13 cellular contexts compared by ENCODE assay signal in genomic region chr17:44159519-44160210, GRCh38. TPM values are rescaled to one million over a fixed set of nuclear protein-coding genes. Genes with fewer than 3 reads are reported as not detected.
DNase-seq lines count a peak whose midpoint lies in the region; ATAC-seq, FAIRE-seq and TF ChIP-seq lines count a peak whose summit lies in the region.
"Had no signal": no experiment of that assay in that cellular context is flagged by ENCODE, and none has a peak within 500 bp of the region (broad histone marks: within the 10 kb centered on the region; RNA-seq: fewer than 3 reads in every experiment).

No MANE protein-coding gene starts in this region.

- H3K27ac ChIP-seq in OCI-LY3 (ENCODE audit: low read length) (peak overlapping the region; percentile 47), GM12878 (ENCODE audit: control insufficient read depth, insufficient read depth) (peak overlapping the region; percentile 33; the same call in 1 of the 2 replicates), smooth muscle cell (ENCODE audit: low read depth) (peak overlapping the region; percentile 83), lower lobe of right lung (no peak overlapping the region)
- H3K27ac ChIP-seq: esophagus muscularis mucosa, SK-N-MC had no signal

- H3K9me3 ChIP-seq in OCI-LY3 (ENCODE audit: insufficient read depth, low read length): no peaks in the 10 kb centered on the region
- no peaks in the 10 kb centered on the region for H3K9me3 ChIP-seq in GM12878 (replicated peaks; ENCODE audit: control insufficient read depth, insufficient read depth, low read length)
- H3K9me3 ChIP-seq in smooth muscle cell (replicated peaks; ENCODE audit: low read depth): no peaks in the 10 kb centered on the region
- no peaks in the 10 kb centered on the region for H3K9me3 ChIP-seq in lower lobe of right lung
- H3K9me3 ChIP-seq: esophagus muscularis mucosa had no signal

- intact Hi-C loops in GM12878 (cut with micrococcal nuclease; ENCODE audit: unreplicated experiment): no loop called here
- intact Hi-C loops in lower lobe of right lung (cut with DNase I): no loop called here

- in situ Hi-C loops in GM12878 (cut with MboI): no loop called here

- H3K4me1 ChIP-seq in OCI-LY3 (ENCODE audit: low read length) (peaks cover 12% of the 10 kb centered on the region), GM12878 (ENCODE audit: control insufficient read depth, insufficient read depth, low read length) (peaks cover 8% of the 10 kb centered on the region; the same call in 1 of the 2 replicates), smooth muscle cell (ENCODE audit: low read depth) (peaks cover 6% of the 10 kb centered on the region), lower lobe of right lung (no peaks in the 10 kb centered on the region)
- H3K4me1 ChIP-seq: esophagus muscularis mucosa had no signal

- peaks cover 4% of the 10 kb centered on the region for H3F3A ChIP-seq in smooth muscle cell (ENCODE audit: low read depth)

- H2AFZ ChIP-seq in OCI-LY3 (ENCODE audit: low read depth, low read length) (no peak overlapping the region), GM12878 (ENCODE audit: control insufficient read depth, low read depth, low read length) (no peak overlapping the region; the same call in 1 of the 2 replicates), smooth muscle cell (ENCODE audit: low read depth) (no peak overlapping the region)

- SMC1A ChIA-PET in GM12878 (lab: Charles Lee; ENCODE audit: uncharacterized antibody, unreplicated experiment): interaction anchor here (0.8 kb wide), 1 partner anchor 105 kb away, joined by 3 read pairs; no protein-coding TSS in a partner anchor

- 71% methylated on average over 15 of the region's 15 CpGs for WGBS in GM12878 (ENCODE audit: insufficient coverage, insufficient replicate concordance, low lambda C conversion rate, missing lambda C conversion rate)
- WGBS in smooth muscle cell (ENCODE audit: low lambda C conversion rate): 37% methylated on average over 15 of the region's 15 CpGs

- H3K27me3 ChIP-seq in OCI-LY3 (ENCODE audit: low read depth, low read length): no peaks in the 10 kb centered on the region
- H3K27me3 ChIP-seq in GM12878 (replicated peaks in 1 of 2; ENCODE audit: control insufficient read depth in 2 of 2, insufficient read depth in 2 of 2, low read length in 1 of 2): no peaks in the 10 kb centered on the region
- no peaks in the 10 kb centered on the region for H3K27me3 ChIP-seq in smooth muscle cell (ENCODE audit: low read depth)
- H3K27me3 ChIP-seq in lower lobe of right lung (ENCODE audit: low read depth): no peaks in the 10 kb centered on the region
- H3K27me3 ChIP-seq: esophagus muscularis mucosa had no signal

- RAD21 ChIA-PET in GM12878 (lab: Charles Lee; ENCODE audit: unreplicated experiment): no interaction called here

- peaks cover 17% of the 10 kb centered on the region for H3K36me3 ChIP-seq in OCI-LY3 (replicated peaks; ENCODE audit: low read depth, low read length)
- peaks cover 5 to 23% of the 10 kb centered on the region in 2 experiments; a peak in 3 of 4 replicates for H3K36me3 ChIP-seq in GM12878 (ENCODE audit: control insufficient read depth in 2 of 2, insufficient read depth in 2 of 2, low read length in 1 of 2)
- H3K36me3 ChIP-seq in smooth muscle cell (ENCODE audit: low read depth): no peaks in the 10 kb centered on the region
- no peaks in the 10 kb centered on the region for H3K36me3 ChIP-seq in lower lobe of right lung

- BruUV-seq in GM12878 (replicated peaks; lab: Mats Ljungman, UMichigan): no TSS peak

- CTCF ChIA-PET in GM12878 (lab: Yijun Ruan, JAX): interaction anchor here (1.2 to 2.4 kb wide), 3 partner anchors 9 to 36 kb away, joined by 3 to 8 read pairs (median 8); partner anchors contain the start of gene HDAC5

- TF ChIP-seq CTCF in OCI-LY3 (IDR thresholded peaks at IDR 0.05; ENCODE audit: low read depth, low read length) (no peak), GM12878 (IDR thresholded peaks at IDR 0.05 in 2 of 3, conservative IDR thresholded peaks at IDR 0.05 in 1 of 3; ENCODE audit: control insufficient read depth in 2 of 3, extremely low read depth in 1 of 3, insufficient read depth in 1 of 3, low read depth in 3 of 3, low read length in 3 of 3) (no peak), smooth muscle cell (IDR thresholded peaks at IDR 0.05; ENCODE audit: borderline replicate concordance, insufficient read depth, poor library complexity, severe bottlenecking) (no peak), GM20000 (IDR thresholded peaks at IDR 0.05; ENCODE audit: extremely low read depth, missing control alignments) (no peak), lower lobe of right lung (IDR thresholded peaks at IDR 0.05) (no peak)

- H3K9ac ChIP-seq in OCI-LY3 (ENCODE audit: low read length) (no peak overlapping the region), GM12878 (ENCODE audit: control insufficient read depth, insufficient read depth, low read length) (no peak overlapping the region), smooth muscle cell (ENCODE audit: low read depth) (peak overlapping the region; percentile 43)

- TF ChIP-seq POLR2A in GM12878 (IDR thresholded peaks at IDR 0.05; ENCODE audit: low read depth, low read length): no peak

- no peak for FAIRE-seq in GM12878 (lab: Jason Lieb, UNC)

- POLR2A ChIA-PET in GM12878 (lab: Charles Lee): interaction anchor here (1.6 kb wide), 1 partner anchor 25 kb away, joined by 4 read pairs; no protein-coding TSS in a partner anchor

- H3K79me2 ChIP-seq in OCI-LY3 (ENCODE audit: low read length) (no peaks in the 10 kb centered on the region), GM12878 (ENCODE audit: control insufficient read depth, insufficient read depth, low read length) (no peaks in the 10 kb centered on the region), smooth muscle cell (ENCODE audit: low read depth) (no peaks in the 10 kb centered on the region)

- TF ChIP-seq RAD21 in GM12878 (IDR thresholded peaks at IDR 0.05; ENCODE audit: insufficient read depth, low read depth, low read length): no peak

- H3K4me2 ChIP-seq in OCI-LY3 (ENCODE audit: low read length): peak overlapping the region; percentile 20; the same call in 1 of the 2 replicates
- no peak overlapping the region for H3K4me2 ChIP-seq in GM12878 (ENCODE audit: control insufficient read depth, insufficient read depth)
- H3K4me2 ChIP-seq in smooth muscle cell: peak overlapping the region; percentile 60

- H4K20me1 ChIP-seq in OCI-LY3 (ENCODE audit: insufficient read depth, low read length): no peaks in the 10 kb centered on the region
- H4K20me1 ChIP-seq in GM12878 (ENCODE audit: control insufficient read depth, insufficient read depth): no peaks in the 10 kb centered on the region
- no peaks in the 10 kb centered on the region for H4K20me1 ChIP-seq in smooth muscle cell (ENCODE audit: low read depth)

- H3K4me3 ChIP-seq in OCI-LY3 (ENCODE audit: low read length): no peak overlapping the region
- no peak overlapping the region for H3K4me3 ChIP-seq in GM12878
- no peak overlapping the region for H3K4me3 ChIP-seq in smooth muscle cell
- H3K4me3 ChIP-seq in lower lobe of right lung: no peak overlapping the region
- H3K4me3 ChIP-seq: esophagus muscularis mucosa, SK-N-MC had no signal

- peak; percentile 29 for DNase-seq in activated CD4-positive, alpha-beta T cell treated with anti-CD3 and anti-CD28 coated beads for 48 hours
- no peak for DNase-seq in activated CD4-positive, alpha-beta T cell treated with anti-CD3 and anti-CD28 coated beads for 1 hour
- no peak for DNase-seq in GM12878 (ENCODE audit: low read depth, low spot score)
- no peak for DNase-seq in smooth muscle cell (lab: John Stamatoyannopoulos, UW; ENCODE audit: unreplicated experiment)
- DNase-seq in GM20000 (ENCODE audit: low spot score): no peak
- no peak for DNase-seq in NCI-H524 (lab: John Stamatoyannopoulos, UW)
- no peak for DNase-seq in lower lobe of right lung
- DNase-seq: left ventricle myocardium superior, NCI-H2171 treated with DMSO at 0.1 percent for 48 hours had no signal

- peak; percentile 77 for ATAC-seq in GM12878
- no peak for ATAC-seq in lower lobe of right lung
- ATAC-seq: left ventricle myocardium superior had no signal

- TF ChIP-seq EP300 in GM12878 (IDR thresholded peaks at IDR 0.05; ENCODE audit: borderline replicate concordance in 1 of 2, control insufficient read depth in 1 of 2, low read depth in 2 of 2, low read length in 2 of 2): no peak

RNA-seq across cellular contexts. Expression of gene ASB16, which starts 10.8 kb away (rescaled TPM):
- total RNA-seq in GM12878 (2013; cell fraction: nucleolus; rRNA removed): not detected in 2 replicates
- total RNA-seq in GM12878 (2014; rRNA removed) (not detected in 2 replicates), GM12878 (2014; rRNA removed; fragmentation: Illumina TruSeq; extraction: Trizol) (not detected in 2 replicates), GM12878 (2021) (0.19 and 0.23 TPM in 2 replicates), smooth muscle cell (0.09 TPM in 1 of 2 replicates, not detected in the other), lower lobe of right lung (not detected)
- 0.56 TPM for polyA plus RNA-seq in GM12878 (2011; ENCODE audit: low read depth)
- polyA plus RNA-seq in GM12878 (2011; rRNA removed) (not detected in 2 replicates), GM12878 (2014; fragmentation: Illumina TruSeq; extraction: Trizol) (not detected in 2 replicates), GM12878 (2014; fragmentation: Nextera tagmentation; extraction: Ambion mirVana) (under 1 TPM in 1 of 2 experiments, not detected in 1; 0.07 TPM), GM12878 (2014; rRNA removed) (0.11 and 1.1 TPM in 2 replicates), GM12878 (2016; fragmentation: Nextera tagmentation; extraction: Ambion mirVana) (under 1 TPM; 0.44 to 0.56 TPM), smooth muscle cell (0.28 and 0.35 TPM in 2 replicates)
- polyA plus RNA-seq in GM12878 (2011; cell fraction: cytosol; rRNA removed): 0.06 TPM in 1 of 2 replicates, not detected in the other
- 0.25 and 0.41 TPM in 2 replicates for polyA plus RNA-seq in GM12878 (2011; cell fraction: nucleus; rRNA removed)
- 0.90 and 1.5 TPM in 2 replicates for polyA plus RNA-seq in GM12878 (2012)
- polyA minus RNA-seq in GM12878 (2011; rRNA and poly(A)+ RNA removed): not detected in 2 replicates
- polyA minus RNA-seq in GM12878 (2011; cell fraction: cytosol; rRNA and poly(A)+ RNA removed): not detected in 2 replicates
- 0.29 TPM in 1 of 2 replicates, not detected in the other for polyA minus RNA-seq in GM12878 (2011; cell fraction: nucleus; rRNA and poly(A)+ RNA removed)
- polyA plus RNA-seq: AG04450 had no signal

RNA-seq across cellular contexts. Expression of gene HROB, which starts 17.9 kb away (rescaled TPM):
- total RNA-seq in GM12878 (2013; cell fraction: nucleolus; rRNA removed): 14.8 and 15.0 TPM in 2 replicates
- total RNA-seq in GM12878 (2014; rRNA removed) (9.2 and 12.4 TPM in 2 replicates), GM12878 (2014; rRNA removed; fragmentation: Illumina TruSeq; extraction: Trizol) (6.4 and 7.0 TPM in 2 replicates), GM12878 (2021) (12.3 and 14.4 TPM in 2 replicates), smooth muscle cell (1.9 and 3.1 TPM in 2 replicates), lower lobe of right lung (0.50 TPM)
- polyA plus RNA-seq in GM12878 (2011; ENCODE audit: low read depth): 6.5 TPM
- polyA plus RNA-seq in GM12878 (2011; rRNA removed) (5.9 and 9.9 TPM in 2 replicates), GM12878 (2014; fragmentation: Illumina TruSeq; extraction: Trizol) (9.4 and 9.9 TPM in 2 replicates), GM12878 (2014; fragmentation: Nextera tagmentation; extraction: Ambion mirVana) (1 to 10 TPM; 4.0 to 4.7 TPM), GM12878 (2014; rRNA removed) (10.0 and 10.1 TPM in 2 replicates), GM12878 (2016; fragmentation: Nextera tagmentation; extraction: Ambion mirVana) (10 to 100 TPM; 17.6 to 20.4 TPM), smooth muscle cell (3.7 and 4.6 TPM in 2 replicates)
- polyA plus RNA-seq in GM12878 (2011; cell fraction: cytosol; rRNA removed): 16.5 and 17.3 TPM in 2 replicates
- polyA plus RNA-seq in GM12878 (2011; cell fraction: nucleus; rRNA removed): 23.6 and 24.4 TPM in 2 replicates
- polyA plus RNA-seq in GM12878 (2012): 7.1 and 8.6 TPM in 2 replicates
- 14.3 and 25.7 TPM in 2 replicates for polyA minus RNA-seq in GM12878 (2011; rRNA and poly(A)+ RNA removed)
- 7.2 and 9.0 TPM in 2 replicates for polyA minus RNA-seq in GM12878 (2011; cell fraction: cytosol; rRNA and poly(A)+ RNA removed)
- polyA minus RNA-seq in GM12878 (2011; cell fraction: nucleus; rRNA and poly(A)+ RNA removed): 6.3 and 12.2 TPM in 2 replicates

RNA-seq across cellular contexts. Expression of gene TMUB2, which starts 27.1 kb away (rescaled TPM):
- total RNA-seq in GM12878 (2013; cell fraction: nucleolus; rRNA removed): 24.8 and 26.0 TPM in 2 replicates
- total RNA-seq in GM12878 (2014; rRNA removed): 23.8 and 24.0 TPM in 2 replicates
- total RNA-seq in GM12878 (2014; rRNA removed; fragmentation: Illumina TruSeq; extraction: Trizol): 10.3 and 10.6 TPM in 2 replicates
- 18.5 and 20.1 TPM in 2 replicates for total RNA-seq in GM12878 (2021)
- polyA plus RNA-seq in GM12878 (2011; ENCODE audit: low read depth): 16.3 TPM
- 16.1 and 20.8 TPM in 2 replicates for polyA plus RNA-seq in GM12878 (2011; rRNA removed)
- 28.3 and 36.9 TPM in 2 replicates for polyA plus RNA-seq in GM12878 (2011; cell fraction: cytosol; rRNA removed)
- 147 and 181 TPM in 2 replicates for polyA plus RNA-seq in GM12878 (2011; cell fraction: nucleus; rRNA removed)
- 23.6 and 29.4 TPM in 2 replicates for polyA plus RNA-seq in GM12878 (2012)
- 10.0 and 19.2 TPM in 2 replicates for polyA plus RNA-seq in GM12878 (2014; fragmentation: Illumina TruSeq; extraction: Trizol)
- 1 to 10 TPM; 4.3 to 5.9 TPM for polyA plus RNA-seq in GM12878 (2014; fragmentation: Nextera tagmentation; extraction: Ambion mirVana)
- polyA plus RNA-seq in GM12878 (2014; rRNA removed): 29.6 and 34.0 TPM in 2 replicates
- 10 to 100 TPM; 21.0 to 21.3 TPM for polyA plus RNA-seq in GM12878 (2016; fragmentation: Nextera tagmentation; extraction: Ambion mirVana)
- polyA minus RNA-seq in GM12878 (2011; rRNA and poly(A)+ RNA removed): 10.5 and 15.0 TPM in 2 replicates
- polyA minus RNA-seq in GM12878 (2011; cell fraction: cytosol; rRNA and poly(A)+ RNA removed): 5.1 and 6.2 TPM in 2 replicates
- polyA minus RNA-seq in GM12878 (2011; cell fraction: nucleus; rRNA and poly(A)+ RNA removed): 12.0 and 17.9 TPM in 2 replicates
- 26.4 and 28.5 TPM in 2 replicates for total RNA-seq in smooth muscle cell
- 35.8 and 39.2 TPM in 2 replicates for polyA plus RNA-seq in smooth muscle cell
- total RNA-seq in lower lobe of right lung: 41.9 TPM

RNA-seq across cellular contexts. Expression of gene HDAC5, which starts 36.2 kb away (rescaled TPM):
- total RNA-seq in GM12878 (2013; cell fraction: nucleolus; rRNA removed): 47.3 and 62.5 TPM in 2 replicates
- total RNA-seq in GM12878 (2014; rRNA removed): 47.1 and 58.0 TPM in 2 replicates
- total RNA-seq in GM12878 (2014; rRNA removed; fragmentation: Illumina TruSeq; extraction: Trizol): 17.7 and 19.7 TPM in 2 replicates
- total RNA-seq in GM12878 (2021): 45.1 and 49.4 TPM in 2 replicates
- polyA plus RNA-seq in GM12878 (2011; ENCODE audit: low read depth): 11.4 TPM
- polyA plus RNA-seq in GM12878 (2011; rRNA removed): 12.4 and 24.7 TPM in 2 replicates
- 36.5 and 41.2 TPM in 2 replicates for polyA plus RNA-seq in GM12878 (2011; cell fraction: cytosol; rRNA removed)
- 58.9 and 69.3 TPM in 2 replicates for polyA plus RNA-seq in GM12878 (2011; cell fraction: nucleus; rRNA removed)
- 24.2 and 26.0 TPM in 2 replicates for polyA plus RNA-seq in GM12878 (2012)
- polyA plus RNA-seq in GM12878 (2014; fragmentation: Illumina TruSeq; extraction: Trizol): 6.6 and 19.2 TPM in 2 replicates
- polyA plus RNA-seq in GM12878 (2014; fragmentation: Nextera tagmentation; extraction: Ambion mirVana): 1 to 10 TPM; 1.1 to 2.0 TPM
- 38.9 and 39.3 TPM in 2 replicates for polyA plus RNA-seq in GM12878 (2014; rRNA removed)
- polyA plus RNA-seq in GM12878 (2016; fragmentation: Nextera tagmentation; extraction: Ambion mirVana): 10 to 100 TPM; 30.0 to 34.8 TPM
- 52.7 and 88.1 TPM in 2 replicates for polyA minus RNA-seq in GM12878 (2011; rRNA and poly(A)+ RNA removed)
- 29.1 and 31.3 TPM in 2 replicates for polyA minus RNA-seq in GM12878 (2011; cell fraction: cytosol; rRNA and poly(A)+ RNA removed)
- polyA minus RNA-seq in GM12878 (2011; cell fraction: nucleus; rRNA and poly(A)+ RNA removed): 30.7 and 56.7 TPM in 2 replicates
- total RNA-seq in smooth muscle cell: 48.7 and 65.3 TPM in 2 replicates
- polyA plus RNA-seq in smooth muscle cell: 51.6 and 52.6 TPM in 2 replicates
- 59.2 TPM for total RNA-seq in lower lobe of right lung

RNA-seq across cellular contexts. Expression of gene ATXN7L3, which starts 40.0 kb away (rescaled TPM):
- 40.9 and 44.3 TPM in 2 replicates for total RNA-seq in GM12878 (2013; cell fraction: nucleolus; rRNA removed)
- total RNA-seq in GM12878 (2014; rRNA removed) (35.4 and 41.2 TPM in 2 replicates), GM12878 (2014; rRNA removed; fragmentation: Illumina TruSeq; extraction: Trizol) (26.8 and 27.6 TPM in 2 replicates), GM12878 (2021) (75.5 and 78.7 TPM in 2 replicates), smooth muscle cell (54.0 and 61.1 TPM in 2 replicates), lower lobe of right lung (67.4 TPM)
- 13.0 TPM for polyA plus RNA-seq in GM12878 (2011; ENCODE audit: low read depth)
- polyA plus RNA-seq in GM12878 (2011; rRNA removed) (36.1 and 41.3 TPM in 2 replicates), GM12878 (2014; fragmentation: Illumina TruSeq; extraction: Trizol) (27.7 and 37.9 TPM in 2 replicates), GM12878 (2014; fragmentation: Nextera tagmentation; extraction: Ambion mirVana) (1 to 10 TPM in 1 of 2 experiments, under 1 TPM in 1; 0.71 to 2.3 TPM), GM12878 (2014; rRNA removed) (44.8 and 48.6 TPM in 2 replicates), GM12878 (2016; fragmentation: Nextera tagmentation; extraction: Ambion mirVana) (1 to 10 TPM; 6.8 to 8.8 TPM), smooth muscle cell (24.3 and 29.1 TPM in 2 replicates)
- 42.6 TPM in 2 replicates for polyA plus RNA-seq in GM12878 (2011; cell fraction: cytosol; rRNA removed)
- polyA plus RNA-seq in GM12878 (2011; cell fraction: nucleus; rRNA removed): 96.8 and 107 TPM in 2 replicates
- 24.0 and 30.1 TPM in 2 replicates for polyA plus RNA-seq in GM12878 (2012)
- polyA minus RNA-seq in GM12878 (2011; rRNA and poly(A)+ RNA removed): 39.7 and 45.8 TPM in 2 replicates
- 11.5 and 13.8 TPM in 2 replicates for polyA minus RNA-seq in GM12878 (2011; cell fraction: cytosol; rRNA and poly(A)+ RNA removed)
- 30.8 and 60.6 TPM in 2 replicates for polyA minus RNA-seq in GM12878 (2011; cell fraction: nucleus; rRNA and poly(A)+ RNA removed)
